In genomic region chr6:3377536-3378397, GRCh38 we compare ENCODE assay signal across 13 cellular contexts.
DNase-seq lines count a peak whose midpoint lies in the region; ATAC-seq, FAIRE-seq and TF ChIP-seq lines count a peak whose summit lies in the region.
"Had no signal": no experiment of that assay in that cellular context is flagged by ENCODE, and none has a peak within 500 bp of the region (broad histone marks: within the 10 kb centered on the region; RNA-seq: fewer than 3 reads in every experiment).

No MANE protein-coding gene starts in this region.

- no peaks in the 10 kb centered on the region for H3K27me3 ChIP-seq in HepG2 (ENCODE audit: control insufficient read depth in 1 of 2, insufficient read depth in 2 of 2, low read length in 2 of 2)
- H3K27me3 ChIP-seq in stomach: no peaks in the 10 kb centered on the region

- H3K9ac ChIP-seq in HepG2 (ENCODE audit: insufficient read depth, low read depth, low read length): peak overlapping the region; percentile 60

- H3K9me3 ChIP-seq in HepG2 (ENCODE audit: low read length): no peaks in the 10 kb centered on the region
- no peaks in the 10 kb centered on the region for H3K9me3 ChIP-seq in stomach
- H3K9me3 ChIP-seq: spleen had no signal

- no peak; the same call in 1 of the 2 replicates for TF ChIP-seq RAD21 in HepG2 (CRISPR knock-in tag; IDR thresholded peaks at IDR 0.05)

- peaks cover 86% of the 10 kb centered on the region for H3K79me2 ChIP-seq in HepG2 (ENCODE audit: insufficient read depth, low read length)

- BruUV-seq in HepG2 (replicated peaks; lab: Mats Ljungman, UMichigan): no TSS peak

- POLR2A ChIA-PET in HepG2 (lab: Yijun Ruan, JAX): interaction anchor here (1.5 to 9.2 kb wide), 4 partner anchors 13 to 79 kb away, joined by 3 to 271 read pairs (median 56); partner anchors contain the start of gene SLC22A23

- no peaks in the 10 kb centered on the region for H4K20me1 ChIP-seq in HepG2 (ENCODE audit: insufficient read depth, low read length)

- no peak overlapping the region for H3K4me3 ChIP-seq in astrocyte of the spinal cord (ENCODE audit: low read depth, low read length)
- no peak overlapping the region; a peak in 1 of 6 replicates for H3K4me3 ChIP-seq in HepG2 (replicated peaks in 1 of 3; ENCODE audit: insufficient read depth in 1 of 3, low read depth in 2 of 3, low read length in 3 of 3)
- no peak overlapping the region for H3K4me3 ChIP-seq in stomach
- H3K4me3 ChIP-seq: spleen had no signal

- 26% methylated on average over 15 of the region's 17 CpGs for WGBS in HepG2 (ENCODE audit: low lambda C conversion rate)
- WGBS in stomach, 5 donors: 72 to 82% (median 81%) methylated on average over 16 to 17 of the region's 17 CpGs

- no peak for TF ChIP-seq CTCF in astrocyte of the spinal cord (IDR thresholded peaks at IDR 0.05; ENCODE audit: low read depth, low read length)
- TF ChIP-seq CTCF in HepG2 (CRISPR knock-in tag; IDR thresholded peaks at IDR 0.05): no peak; the same call in 1 of the 2 replicates
- TF ChIP-seq CTCF in stomach (IDR thresholded peaks at IDR 0.05): no peak

- TF ChIP-seq POLR2A in HepG2 (IDR thresholded peaks at IDR 0.05; ENCODE audit: insufficient read depth in 1 of 2, low read depth in 2 of 2, low read length in 2 of 2) (0 out of 4 replicates have a peak, but pooled peaks of 1 of the 2 experiments have one; percentile 2), stomach (IDR thresholded peaks at IDR 0.05) (no peak)

- CTCF ChIA-PET in HepG2 (lab: Yijun Ruan, JAX; ENCODE audit: low intra/inter-chr PET ratio, low total read pairs): no interaction called here

- peaks cover 0 to 8% of the 10 kb centered on the region in 2 experiments; a peak in 1 of 5 replicates for H3K36me3 ChIP-seq in HepG2 (replicated peaks in 1 of 2; ENCODE audit: control insufficient read depth in 1 of 2, insufficient read depth in 2 of 2, low read length in 2 of 2)
- no peaks in the 10 kb centered on the region for H3K36me3 ChIP-seq in stomach
- H3K36me3 ChIP-seq: spleen had no signal

- peak; percentile 12 for ATAC-seq in Right ventricle myocardium inferior
- ATAC-seq in HepG2: peak; percentile 11
- ATAC-seq: natural killer cell treated with Interleukin-12 subunit alpha and Interleukin-12 subunit beta and Interleukin-15 and Interleukin-18, amount 100 ng/mL, for 72 hours had no signal

- H3K4me2 ChIP-seq in HepG2 (ENCODE audit: low read depth, low read length): peak overlapping the region; percentile 45

- peak; percentile 72 for FAIRE-seq in HepG2 (lab: Jason Lieb, UNC)
- FAIRE-seq: GM12891 had no signal

- TF ChIP-seq EP300 in HepG2 (IDR thresholded peaks at IDR 0.05; ENCODE audit: low read depth in 2 of 2, low read length in 2 of 2): peak in 1 of 2 experiments; percentile 80; a peak in 2 of 4 replicates
- peak; percentile 64; the same call in 1 of the 2 replicates for TF ChIP-seq EP300 in HepG2 (CRISPR knock-in tag; IDR thresholded peaks at IDR 0.05; ENCODE audit: borderline replicate concordance)
- TF ChIP-seq EP300 in stomach (IDR thresholded peaks at IDR 0.05): no peak

- in situ Hi-C loops in astrocyte of the spinal cord (cut with HindIII; ENCODE audit: low sequenced_read_pairs) (no loop called here), HepG2 (cut with HindIII; ENCODE audit: extremely low pct_ligation_motif_present, low pct_unique_long_range_greater_than_20kb) (no loop called here)

- H3K4me1 ChIP-seq in HepG2 (ENCODE audit: insufficient read depth, low read length): peaks cover 100% of the 10 kb centered on the region
- peaks cover 16 to 76% (median 47%) of the 10 kb centered on the region in 4 donors for H3K4me1 ChIP-seq in stomach

- DNase-seq in Right ventricle myocardium inferior (ENCODE audit: missing footprints) (no peak), cardiac septum (ENCODE audit: low spot score) (no peak), astrocyte of the spinal cord (ENCODE audit: low read depth, low spot score) (peak; percentile 56), HepG2 (ENCODE audit: low spot score) (peak; percentile 79), stomach (no peak), dedifferentiated amniotic fluid mesenchymal stem cell (ENCODE audit: extremely low spot score) (no peak), NCI-H2107 treated with DMSO at 0.1 percent for 48 hours (lab: John Stamatoyannopoulos, UW; ENCODE audit: unreplicated experiment) (no peak)
- no peak for DNase-seq in stimulated activated naive CD4-positive, alpha-beta T cell treated with Interleukin-2 at 50 U/mL for 16 hours (lab: John Stamatoyannopoulos, UW)
- DNase-seq: activated CD8-positive, alpha-beta memory T cell treated with anti-CD3 and anti-CD28 coated beads, Interleukin-2, amount 50 U/mL, for 48 hours; NCI-H1417; spleen had no signal

- no peak overlapping the region for H2AFZ ChIP-seq in HepG2 (ENCODE audit: low read length)

- H3K27ac ChIP-seq in HepG2 (ENCODE audit: extremely low read length, insufficient read depth, low read length): peak overlapping the region; percentile 87
- peak overlapping the region in 4 of 5 donors; percentile 16 to 88 (median 41) for H3K27ac ChIP-seq in stomach
- H3K27ac ChIP-seq: spleen had no signal

- intact Hi-C loops in Right ventricle myocardium inferior (cut with DNase I) (no loop called here), cardiac septum (cut with DNase I) (no loop called here), HepG2 (cut with micrococcal nuclease; ENCODE audit: unreplicated experiment) (no loop called here), stomach (cut with DNase I; ENCODE audit: low total_unique reads) (no loop called here)

TF ChIP-seq in HepG2, 621 proteins besides CTCF, POLR2A, EP300 and RAD21 (continues in another document):
- TF ChIP-seq ZNF768 (CRISPR knock-in tag; IDR thresholded peaks at IDR 0.05) (no peak), TCF12 (IDR thresholded peaks at IDR 0.05) (no peak), TCF12 (CRISPR knock-in tag; IDR thresholded peaks at IDR 0.05) (0 out of 2 replicates have a peak, but pooled peaks have one; percentile 50), ZNF747 (CRISPR knock-in tag; IDR thresholded peaks at IDR 0.05; ENCODE audit: borderline replicate concordance) (no peak), FOXP4 (CRISPR knock-in tag; IDR thresholded peaks at IDR 0.05) (peak; percentile 77; the same call in 1 of the 2 replicates), KMT2B (CRISPR knock-in tag; IDR thresholded peaks at IDR 0.05) (no peak), MYNN (CRISPR knock-in tag; IDR thresholded peaks at IDR 0.05; ENCODE audit: low read depth) (no peak), NBN (conservative IDR thresholded peaks at IDR 0.05) (no peak), RXRA (CRISPR knock-in tag; IDR thresholded peaks at IDR 0.05) (peak; percentile 90; the same call in 1 of the 2 replicates), SP4 (CRISPR knock-in tag; IDR thresholded peaks at IDR 0.05) (peak; percentile 57; the same call in 1 of the 2 replicates), CBFB (CRISPR knock-in tag; IDR thresholded peaks at IDR 0.05) (no peak), RAD51 (IDR thresholded peaks at IDR 0.05; ENCODE audit: borderline replicate concordance) (no peak), TFE3 (CRISPR knock-in tag; IDR thresholded peaks at IDR 0.05) (peak; percentile 84), NFE2 (CRISPR knock-in tag; IDR thresholded peaks at IDR 0.05) (no peak), RFX5 (IDR thresholded peaks at IDR 0.05; ENCODE audit: low read depth, low read length) (no peak), ZNF710 (CRISPR knock-in tag; IDR thresholded peaks at IDR 0.05; ENCODE audit: borderline replicate concordance) (no peak; the same call in 1 of the 2 replicates), SNAPC2 (CRISPR knock-in tag; IDR thresholded peaks at IDR 0.05) (peak; percentile 83), JUND (CRISPR knock-in tag; IDR thresholded peaks at IDR 0.05) (no peak)

Comparison
In these comparisons a context has a peak if more than half of its experiments do, and no peak if none do; other contexts are left out.
1. DNase-seq: peak in astrocyte of the spinal cord (single experiment) and HepG2 (single experiment); none in Right ventricle myocardium inferior (single experiment), cardiac septum (single experiment), stomach (single experiment), stimulated activated naive CD4-positive, alpha-beta T cell treated with Interleukin-2 at 50 U/mL for 16 hours (single experiment), dedifferentiated amniotic fluid mesenchymal stem cell (single experiment) and NCI-H2107 treated with DMSO at 0.1 percent for 48 hours (single experiment).